ENCODE assay signal across 8 cellular contexts in the genomic region with DNA sequence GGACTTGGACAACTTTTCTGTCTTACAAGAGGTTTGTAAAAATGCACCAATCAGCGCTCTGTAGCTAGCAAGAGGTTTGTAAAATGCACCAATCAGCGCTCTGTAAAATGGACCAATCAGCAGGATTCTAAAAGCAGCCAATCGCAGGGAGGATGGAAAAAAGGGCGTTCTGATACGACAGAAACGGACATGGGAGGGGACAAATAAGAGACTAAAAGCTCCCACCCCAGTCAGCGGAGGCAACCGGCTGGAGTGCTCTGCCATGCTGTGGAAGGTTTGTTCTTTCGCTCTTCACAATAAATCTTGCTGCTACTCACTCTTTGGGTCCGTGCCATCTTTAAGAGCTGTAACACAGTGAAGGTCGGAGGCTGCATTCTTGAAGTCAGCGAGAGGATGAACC. TPM values are rescaled to one million over a fixed set of nuclear protein-coding genes. Genes with fewer than 3 reads are reported as not detected.
DNase-seq lines count a peak whose midpoint lies in the region; ATAC-seq and TF ChIP-seq lines count a peak whose summit lies in the region.
"Not testable (repeated sequence)": the region's sequence is repeated elsewhere in the genome, so short reads cannot be mapped to it uniquely, and the experiment has no call there.

No MANE protein-coding gene starts in this region.

- peak overlapping the region; percentile 62 for H3K27ac Mint-ChIP-seq in CD8-positive, alpha-beta T cell
- not testable (repeated sequence) for H3K27ac Mint-ChIP-seq in activated CD8-positive, alpha-beta T cell treated with anti-CD3 and anti-CD28 coated beads for 36 hours; glutamatergic neuron (ENCODE audit: unreplicated experiment)
- H3K27ac Mint-ChIP-seq in brain (peak overlapping the region in 3 of 5 experiments; percentile 33 to 98 (median 53)), nephron (peak overlapping the region in 2 of 3 experiments; percentile 35 to 38)

- H3K4me3 Mint-ChIP-seq in CD8-positive, alpha-beta T cell = peak overlapping the region; percentile 97
- peak overlapping the region; percentile 99 for H3K4me3 Mint-ChIP-seq in activated CD8-positive, alpha-beta T cell treated with anti-CD3 and anti-CD28 coated beads for 36 hours
- peak overlapping the region; percentile 97 to 100 (median 98) for H3K4me3 Mint-ChIP-seq in brain
- H3K4me3 Mint-ChIP-seq in glutamatergic neuron (ENCODE audit: unreplicated experiment) = peak overlapping the region; percentile 100
- H3K4me3 Mint-ChIP-seq in nephron = peak overlapping the region; percentile 97 to 99 (median 98)

- not testable (repeated sequence) for H3K4me3 ChIP-seq in CD8-positive, alpha-beta T cell (ENCODE audit: low read depth, low read length)
- H3K4me3 ChIP-seq in HUES6 (ENCODE audit: low read depth, low read length) = peak overlapping the region; percentile 92
- H3K4me3 ChIP-seq in Panc1 (ENCODE audit: low read depth in 2 of 2, low read length in 2 of 2) = peak overlapping the region; percentile 98 to 100
- peak overlapping the region in 2 of 5 donors; percentile 94 to 100 for H3K4me3 ChIP-seq in subcutaneous abdominal adipose tissue (ENCODE audit: low read depth in 1 of 5, low read length in 5 of 5)

- in situ Hi-C loops in Panc1 (cut with HindIII; ENCODE audit: low pct_unique_long_range_greater_than_20kb, low sequenced_read_pairs) = not testable (repeated sequence)

- H3K27me3 Mint-ChIP-seq in CD8-positive, alpha-beta T cell (ENCODE audit: low read depth); activated CD8-positive, alpha-beta T cell treated with anti-CD3 and anti-CD28 coated beads for 36 hours; glutamatergic neuron (ENCODE audit: unreplicated experiment); nephron (ENCODE audit: low read depth): not testable (repeated sequence)
- H3K27me3 Mint-ChIP-seq in brain = peaks cover 19% of the 10 kb centered on the region

- H3K36me3 Mint-ChIP-seq in CD8-positive, alpha-beta T cell = peaks cover 33% of the 10 kb centered on the region
- peaks cover 28% of the 10 kb centered on the region for H3K36me3 Mint-ChIP-seq in activated CD8-positive, alpha-beta T cell treated with anti-CD3 and anti-CD28 coated beads for 36 hours (ENCODE audit: low read depth)
- H3K36me3 Mint-ChIP-seq in brain (peaks cover 38% of the 10 kb centered on the region), nephron (ENCODE audit: low read depth) (peaks cover 23% of the 10 kb centered on the region)
- not testable (repeated sequence) for H3K36me3 Mint-ChIP-seq in glutamatergic neuron (ENCODE audit: unreplicated experiment)

- H3K4me1 Mint-ChIP-seq in CD8-positive, alpha-beta T cell (ENCODE audit: low read depth) = peaks cover 43% of the 10 kb centered on the region
- H3K4me1 Mint-ChIP-seq in activated CD8-positive, alpha-beta T cell treated with anti-CD3 and anti-CD28 coated beads for 36 hours (ENCODE audit: low read depth) = peaks cover 32% of the 10 kb centered on the region
- H3K4me1 Mint-ChIP-seq in brain (peaks cover 52% of the 10 kb centered on the region), glutamatergic neuron (ENCODE audit: low read depth, unreplicated experiment) (peaks cover 20% of the 10 kb centered on the region), nephron (peaks cover 31% of the 10 kb centered on the region)

- not testable (repeated sequence) for DNase-seq in CD8-positive, alpha-beta T cell; Panc1 (ENCODE audit: low read depth, low spot score); glutamatergic neuron
- peak; percentile 33 for DNase-seq in activated CD8-positive, alpha-beta T cell treated with anti-CD3 and anti-CD28 coated beads for 36 hours

- not testable (repeated sequence) for H3K36me3 ChIP-seq in CD8-positive, alpha-beta T cell (ENCODE audit: insufficient read depth, low read length); HUES6 (ENCODE audit: control insufficient read depth, insufficient read depth, low read length); Panc1 (ENCODE audit: control insufficient read depth, insufficient read depth, low read length)
- H3K36me3 ChIP-seq in subcutaneous abdominal adipose tissue (ENCODE audit: control insufficient read depth in 5 of 5, insufficient read depth in 5 of 5, low read length in 5 of 5) = peaks cover 3 to 12% (median 5%) of the 10 kb centered on the region in 5 donors

- H3K9me3 Mint-ChIP-seq in CD8-positive, alpha-beta T cell; activated CD8-positive, alpha-beta T cell treated with anti-CD3 and anti-CD28 coated beads for 36 hours; brain; glutamatergic neuron (ENCODE audit: unreplicated experiment); nephron: not testable (repeated sequence)

- H3K27me3 ChIP-seq in CD8-positive, alpha-beta T cell (ENCODE audit: insufficient read depth, low read length); HUES6 (ENCODE audit: control insufficient read depth, insufficient read depth, low read length); Panc1 (ENCODE audit: control insufficient read depth, insufficient read depth, low read length); subcutaneous abdominal adipose tissue (ENCODE audit: control insufficient read depth in 5 of 5, insufficient read depth in 4 of 5, low read length in 5 of 5): not testable (repeated sequence)

- not testable (repeated sequence) for TF ChIP-seq CTCF in CD8-positive, alpha-beta T cell (IDR thresholded peaks at IDR 0.05); Panc1 (IDR thresholded peaks at IDR 0.05); activated CD8-positive, alpha-beta T cell treated with anti-CD3 and anti-CD28 coated beads for 36 hours (IDR thresholded peaks at IDR 0.05); brain (conservative IDR thresholded peaks at IDR 0.05); glutamatergic neuron (IDR thresholded peaks at IDR 0.05; ENCODE audit: partially characterized antibody, unreplicated experiment); nephron (IDR thresholded peaks at IDR 0.05; ENCODE audit: unreplicated experiment in 3 of 3)

- not testable (repeated sequence) for ATAC-seq in CD8-positive, alpha-beta T cell; Panc1; activated CD8-positive, alpha-beta T cell treated with anti-CD3 and anti-CD28 coated beads for 36 hours

- POLR2A ChIA-PET in CD8-positive, alpha-beta T cell (lab: Charles Lee) = interaction anchor here (1.7 to 2.9 kb wide), 2 partner anchors 28 to 115 kb away, joined by 11 to 25 read pairs; a partner anchor contains a TSS
- POLR2A ChIA-PET in Panc1 (lab: Charles Lee) = interaction anchor here (0.6 kb wide), 1 partner anchor 30 kb away, joined by 4 read pairs; no protein-coding TSS in a partner anchor
- POLR2A ChIA-PET in activated CD8-positive, alpha-beta T cell treated with anti-CD3 and anti-CD28 coated beads for 36 hours (lab: Charles Lee) = interaction anchor here (1.5 to 3.1 kb wide), 3 partner anchors 28 to 79 kb away, joined by 3 to 19 read pairs (median 11); a partner anchor contains a TSS

- intact Hi-C loops in CD8-positive, alpha-beta T cell (cut with DNase I, micrococcal nuclease) = loop anchor here in 1 of 2 experiments (5.0 to 10.0 kb wide), 2 partner anchors 129 to 494 kb away; a partner anchor contains a TSS
- intact Hi-C loops in Panc1 (cut with micrococcal nuclease; ENCODE audit: unreplicated experiment) = loop anchor here (10.0 kb wide), 1 partner anchor 54 kb away; a partner anchor contains a TSS
- intact Hi-C loops in activated CD8-positive, alpha-beta T cell treated with anti-CD3 and anti-CD28 coated beads for 36 hours (cut with micrococcal nuclease) = loop anchor here (2.0 to 10.0 kb wide), 2 partner anchors 28 to 54 kb away; a partner anchor contains a TSS

- BruUV-seq in Panc1 (replicated peaks; lab: Mats Ljungman, UMichigan) = TSS peak; percentile 24

- CTCF ChIA-PET in CD8-positive, alpha-beta T cell (lab: Charles Lee) = interaction anchor here (1.0 to 2.1 kb wide), 2 partner anchors 9 to 64 kb away, joined by 4 to 5 read pairs; no protein-coding TSS in a partner anchor
- CTCF ChIA-PET in Panc1 (lab: Charles Lee); activated CD8-positive, alpha-beta T cell treated with anti-CD3 and anti-CD28 coated beads for 36 hours (lab: Charles Lee): not testable (repeated sequence)

- H3K27ac ChIP-seq in CD8-positive, alpha-beta T cell (ENCODE audit: low read depth, low read length); HUES6 (ENCODE audit: low read depth, low read length): not testable (repeated sequence)
- H3K27ac ChIP-seq in Panc1 (ENCODE audit: low read length) = peak overlapping the region; percentile 90
- peak overlapping the region; percentile 95 for H3K27ac ChIP-seq in subcutaneous abdominal adipose tissue (ENCODE audit: low read depth, low read length)

- H3K9me3 ChIP-seq in CD8-positive, alpha-beta T cell (ENCODE audit: low read length); HUES6 (ENCODE audit: control insufficient read depth, insufficient read depth, low read depth, low read length); Panc1 (ENCODE audit: control insufficient read depth, insufficient read depth, low read depth, low read length); subcutaneous abdominal adipose tissue (ENCODE audit: control insufficient read depth in 5 of 5, low read length in 5 of 5): not testable (repeated sequence)

- H3K4me1 ChIP-seq in CD8-positive, alpha-beta T cell (ENCODE audit: insufficient read depth, low read length) = peaks cover 41% of the 10 kb centered on the region
- H3K4me1 ChIP-seq in HUES6 (ENCODE audit: control insufficient read depth, insufficient read depth, low read length) (peaks cover 10% of the 10 kb centered on the region; the same call in 1 of the 2 replicates), subcutaneous abdominal adipose tissue (ENCODE audit: control insufficient read depth in 5 of 5, insufficient read depth in 5 of 5, low read length in 5 of 5) (peaks cover 12 to 48% (median 46%) of the 10 kb centered on the region in 5 donors)
- H3K4me1 ChIP-seq in Panc1 (ENCODE audit: control insufficient read depth, insufficient read depth, low read length) = not testable (repeated sequence)

- H3K9ac ChIP-seq in HUES6 (ENCODE audit: low read length); subcutaneous abdominal adipose tissue (ENCODE audit: low read length in 5 of 5): not testable (repeated sequence)

RNA-seq across cellular contexts. Expression of a gene that starts 1.2 kb away (rescaled TPM):
- total RNA-seq in CD8-positive, alpha-beta T cell = 100 to 1,000 TPM; 256 to 268 TPM
- total RNA-seq in Panc1 (2021; ENCODE audit: unreplicated experiment) (20.0 TPM), glutamatergic neuron (ENCODE audit: unreplicated experiment) (19.9 TPM)
- 14.4 TPM for polyA plus RNA-seq in Panc1 (2012; ENCODE audit: insufficient read length)
- total RNA-seq in activated CD8-positive, alpha-beta T cell treated with anti-CD3 and anti-CD28 coated beads for 36 hours = 10 to 100 TPM; 25.9 to 28.0 TPM
- 10.6 TPM for polyA plus RNA-seq in brain (ENCODE audit: insufficient read depth, low read depth, low replicate concordance)

RNA-seq across cellular contexts. Expression of a gene that starts 3.2 kb away (rescaled TPM):
- total RNA-seq in CD8-positive, alpha-beta T cell = 1 to 10 TPM; 6.0 to 6.2 TPM
- total RNA-seq in Panc1 (2021; ENCODE audit: unreplicated experiment) (17.5 TPM), glutamatergic neuron (ENCODE audit: unreplicated experiment) (18.7 TPM)
- polyA plus RNA-seq in Panc1 (2012; ENCODE audit: insufficient read length) = 13.7 TPM
- total RNA-seq in activated CD8-positive, alpha-beta T cell treated with anti-CD3 and anti-CD28 coated beads for 36 hours = 1 to 10 TPM; 7.6 to 7.9 TPM
- 7.3 TPM for polyA plus RNA-seq in brain (ENCODE audit: insufficient read depth, low read depth, low replicate concordance)

RNA-seq across cellular contexts. Expression of a gene that starts 28.5 kb away (rescaled TPM):
- 10 to 100 TPM; 12.9 to 14.1 TPM for total RNA-seq in CD8-positive, alpha-beta T cell
- 15.1 TPM for total RNA-seq in Panc1 (2021; ENCODE audit: unreplicated experiment)
- 7.2 TPM for polyA plus RNA-seq in Panc1 (2012; ENCODE audit: insufficient read length)
- 10 to 100 TPM; 18.8 to 19.1 TPM for total RNA-seq in activated CD8-positive, alpha-beta T cell treated with anti-CD3 and anti-CD28 coated beads for 36 hours
- 8.7 TPM for polyA plus RNA-seq in brain (ENCODE audit: insufficient read depth, low read depth, low replicate concordance)
- total RNA-seq in glutamatergic neuron (ENCODE audit: unreplicated experiment) = 19.5 TPM

RNA-seq across cellular contexts. Expression of a gene that starts 35.3 kb away (rescaled TPM):
- total RNA-seq in CD8-positive, alpha-beta T cell = 10 to 100 TPM; 45.6 to 48.5 TPM
- 476 TPM for total RNA-seq in Panc1 (2021; ENCODE audit: unreplicated experiment)
- 765 TPM for polyA plus RNA-seq in Panc1 (2012; ENCODE audit: insufficient read length)
- total RNA-seq in activated CD8-positive, alpha-beta T cell treated with anti-CD3 and anti-CD28 coated beads for 36 hours = 100 to 1,000 TPM; 416 to 417 TPM
- polyA plus RNA-seq in brain (ENCODE audit: insufficient read depth, low read depth, low replicate concordance) = 821 TPM
- total RNA-seq in glutamatergic neuron (ENCODE audit: unreplicated experiment) = 291 TPM

RNA-seq across cellular contexts. Expression of a gene that starts 50.7 kb away (rescaled TPM):
- total RNA-seq in CD8-positive, alpha-beta T cell = 1 to 10 TPM; 2.7 to 3.3 TPM
- total RNA-seq in Panc1 (2021; ENCODE audit: unreplicated experiment) (4.6 TPM), glutamatergic neuron (ENCODE audit: unreplicated experiment) (8.1 TPM)
- polyA plus RNA-seq in Panc1 (2012; ENCODE audit: insufficient read length) = 3.5 TPM
- 1 to 10 TPM; 4.8 to 4.9 TPM for total RNA-seq in activated CD8-positive, alpha-beta T cell treated with anti-CD3 and anti-CD28 coated beads for 36 hours
- 4.1 TPM for polyA plus RNA-seq in brain (ENCODE audit: insufficient read depth, low read depth, low replicate concordance)

Comparison
In these comparisons a context has a peak if more than half of its experiments do, and no peak if none do; other contexts are left out.
1. RNA of a gene that starts 1.2 kb away (total RNA-seq): 256 to 268 TPM in CD8-positive, alpha-beta T cell; 25.9 to 28.0 TPM in activated CD8-positive, alpha-beta T cell treated with anti-CD3 and anti-CD28 coated beads for 36 hours, 20.0 TPM in Panc1 (single experiment) and 19.9 TPM in glutamatergic neuron (single experiment); every median in the first group is over 4 times any median in the second.
2. Peak in every context shown above with its lines, with median percentiles within 50 percentile points of each other: H3K4me3 Mint-ChIP-seq.